ENCODE assay signal across 8 cellular contexts in genomic region chr2:189762229-189762550, GRCh38. TPM values are rescaled to one million over a fixed set of nuclear protein-coding genes. Genes with fewer than 3 reads are reported as not detected.
DNase-seq lines count a peak whose midpoint lies in the region; ATAC-seq and TF ChIP-seq lines count a peak whose summit lies in the region.

No MANE protein-coding gene starts in this region.

- H3K4me1 ChIP-seq in DND-41 (ENCODE audit: insufficient read depth, low read length) (peaks cover 24% of the 10 kb centered on the region), SJCRH30 (peaks cover 13% of the 10 kb centered on the region), esophagus squamous epithelium (peaks cover 5 to 21% (median 10%) of the 10 kb centered on the region in 3 donors), trophoblast cell (ENCODE audit: control insufficient read depth in 1 of 2, insufficient read depth in 2 of 2, low read length in 2 of 2) (no peaks in the 10 kb centered on the region)

- no peak overlapping the region for H2BK120ac ChIP-seq in trophoblast cell (ENCODE audit: insufficient read depth, low read length, poor library complexity)

- H3K79me2 ChIP-seq in DND-41 (ENCODE audit: insufficient read depth, low read length) = peaks cover 21% of the 10 kb centered on the region
- H3K79me2 ChIP-seq in trophoblast cell (ENCODE audit: control insufficient read depth, insufficient read depth, low read length, poor library complexity) = no peaks in the 10 kb centered on the region

- peak overlapping the region; percentile 70 to 74 for H3K4me3 ChIP-seq in DND-41 (ENCODE audit: low read depth in 1 of 2, low read length in 2 of 2)
- peak overlapping the region; percentile 92 for H3K4me3 ChIP-seq in SJCRH30
- peak overlapping the region; percentile 51 to 87 (median 80) for H3K4me3 ChIP-seq in esophagus squamous epithelium
- peak overlapping the region; percentile 81 for H3K4me3 ChIP-seq in trophoblast cell (ENCODE audit: low read depth, low read length)

- no peak overlapping the region for H3K14ac ChIP-seq in trophoblast cell (ENCODE audit: low read length)

- no peak overlapping the region for H3K23ac ChIP-seq in trophoblast cell (ENCODE audit: low read length)

- H4K91ac ChIP-seq in trophoblast cell (ENCODE audit: low read depth, low read length) = peak overlapping the region; percentile 21

- no peak for DNase-seq in DND-41
- DNase-seq in SJCRH30 = no peak
- DNase-seq in esophagus squamous epithelium (lab: John Stamatoyannopoulos, UW) = peak; percentile 32
- no peak for DNase-seq in trophoblast cell
- no peak for DNase-seq in posterior cingulate gyrus
- DNase-seq in A172 (ENCODE audit: low spot score) = no peak
- no peak for DNase-seq in NCI-H146 treated with DMSO at 0.1 percent for 48 hours (lab: John Stamatoyannopoulos, UW; ENCODE audit: unreplicated experiment)

- peaks cover 11% of the 10 kb centered on the region; the same call in 1 of the 2 replicates for H3K36me3 ChIP-seq in DND-41 (ENCODE audit: insufficient read depth, low read length)
- H3K36me3 ChIP-seq in SJCRH30 = peaks cover 10% of the 10 kb centered on the region
- peaks cover 0 to 27% (median 0%) of the 10 kb centered on the region in 3 donors for H3K36me3 ChIP-seq in esophagus squamous epithelium
- peaks cover 0 to 2% of the 10 kb centered on the region in 2 experiments for H3K36me3 ChIP-seq in trophoblast cell (ENCODE audit: control insufficient read depth in 1 of 2, insufficient read depth in 2 of 2, low read length in 2 of 2)

- H3K18ac ChIP-seq in trophoblast cell (ENCODE audit: low read length) = no peak overlapping the region

- no peak for TF ChIP-seq CTCF in DND-41 (IDR thresholded peaks at IDR 0.05; ENCODE audit: borderline replicate concordance, extremely low read depth, low read length, poor library complexity, severe bottlenecking)
- TF ChIP-seq CTCF in esophagus squamous epithelium (IDR thresholded peaks at IDR 0.05) = no peak

- peak overlapping the region; percentile 69 for H3K4me2 ChIP-seq in DND-41 (ENCODE audit: insufficient read depth, low read length)
- H3K4me2 ChIP-seq in trophoblast cell (ENCODE audit: low read length) = peak overlapping the region; percentile 90

- H3K4ac ChIP-seq in trophoblast cell (ENCODE audit: low read depth, low read length) = no peak overlapping the region

- ATAC-seq in DND-41 (ENCODE audit: insufficient read depth, low read depth) (peak; percentile 44; the same call in 2 of the 3 replicates), HG03159 (IDR thresholded peaks at IDR 0.05; ENCODE audit: unreplicated experiment) (no peak)

- H3K9ac ChIP-seq in DND-41 (ENCODE audit: low read depth, low read length) = peak overlapping the region; percentile 75
- peak overlapping the region; percentile 89 for H3K9ac ChIP-seq in trophoblast cell (ENCODE audit: low read length)

- no peaks in the 10 kb centered on the region for H3K27me3 ChIP-seq in DND-41 (ENCODE audit: insufficient read depth, low read length, poor library complexity)
- no peaks in the 10 kb centered on the region for H3K27me3 ChIP-seq in SJCRH30
- no peaks in the 10 kb centered on the region for H3K27me3 ChIP-seq in esophagus squamous epithelium
- H3K27me3 ChIP-seq in trophoblast cell (ENCODE audit: insufficient read depth, low read length) = no peaks in the 10 kb centered on the region

- no peak overlapping the region for H2AK5ac ChIP-seq in trophoblast cell (ENCODE audit: low read length)

- H4K20me1 ChIP-seq in DND-41 (ENCODE audit: insufficient read depth, low read length) = no peaks in the 10 kb centered on the region

- intact Hi-C loops in esophagus squamous epithelium (cut with DNase I) = no loop called here
- intact Hi-C loops in posterior cingulate gyrus (cut with DNase I) = loop anchor here (5.0 kb wide), 1 partner anchor 100 kb away; the partner anchor contains the start of gene ASNSD1

- H3K27ac ChIP-seq in DND-41 (ENCODE audit: low read length) = peak overlapping the region; percentile 90
- H3K27ac ChIP-seq in SJCRH30 = peak overlapping the region; percentile 59
- H3K27ac ChIP-seq in esophagus squamous epithelium = peak overlapping the region; percentile 67 to 95 (median 94)
- peak overlapping the region; percentile 67 for H3K27ac ChIP-seq in trophoblast cell (ENCODE audit: low read depth, low read length)

- H3K9me3 ChIP-seq in DND-41 (ENCODE audit: insufficient read depth, low read length, severe bottlenecking) (no peaks in the 10 kb centered on the region), SJCRH30 (replicated peaks) (no peaks in the 10 kb centered on the region), esophagus squamous epithelium (no peaks in the 10 kb centered on the region), trophoblast cell (ENCODE audit: insufficient read depth, low read depth, low read length) (no peaks in the 10 kb centered on the region)

- H2BK5ac ChIP-seq in trophoblast cell (ENCODE audit: low read depth, low read length, poor library complexity) = no peak overlapping the region

- H4K8ac ChIP-seq in trophoblast cell (ENCODE audit: low read depth, low read length) = peak overlapping the region; percentile 58

- no peak for TF ChIP-seq POLR2A in esophagus squamous epithelium (IDR thresholded peaks at IDR 0.05)

- H2AFZ ChIP-seq in DND-41 (ENCODE audit: low read depth, low read length) = peak overlapping the region; percentile 93
- H2AFZ ChIP-seq in trophoblast cell (ENCODE audit: insufficient read depth, low read length, poor library complexity) = peak overlapping the region; percentile 59

- peak overlapping the region; percentile 65 for H4K12ac ChIP-seq in trophoblast cell (ENCODE audit: low read depth, low read length)

- H3K79me1 ChIP-seq in trophoblast cell (ENCODE audit: low read length) = peaks cover 3% of the 10 kb centered on the region

- WGBS in esophagus squamous epithelium, 2 donors = 0 to 2% methylated on average over 4 to 7 of the region's 7 CpGs
- WGBS in trophoblast cell (ENCODE audit: extremely low coverage, insufficient coverage, insufficient read length) = no CpG with 5 or more reads among the region's 7 CpGs

- no peak overlapping the region for H2BK12ac ChIP-seq in trophoblast cell (ENCODE audit: low read length)

RNA-seq across cellular contexts. Expression of gene OSGEPL1, which starts 0.4 kb away (rescaled TPM):
- 53.3 and 56.1 TPM in 2 replicates for total RNA-seq in SJCRH30 (2014; rRNA removed; shearing (Covaris generic))
- total RNA-seq in esophagus squamous epithelium = 1 to 10 TPM; 2.8 to 8.7 (median 5.0) TPM
- polyA plus RNA-seq in trophoblast cell (2013) = 5.6 and 5.7 TPM in 2 replicates
- total RNA-seq in A172 (2014; rRNA removed; shearing (Covaris generic)) = 18.9 and 20.1 TPM in 2 replicates

RNA-seq across cellular contexts. Expression of gene ORMDL1, which starts 21.9 kb away (rescaled TPM):
- total RNA-seq in SJCRH30 (2014; rRNA removed; shearing (Covaris generic)) = 238 and 287 TPM in 2 replicates
- 10 to 100 TPM; 12.5 to 62.0 (median 38.7) TPM for total RNA-seq in esophagus squamous epithelium
- polyA plus RNA-seq in trophoblast cell (2013) = 57.5 and 59.4 TPM in 2 replicates
- total RNA-seq in A172 (2014; rRNA removed; shearing (Covaris generic)) = 128 and 137 TPM in 2 replicates

RNA-seq across cellular contexts. Expression of gene PMS1, which starts 22.1 kb away (rescaled TPM):
- 80.5 and 83.0 TPM in 2 replicates for total RNA-seq in SJCRH30 (2014; rRNA removed; shearing (Covaris generic))
- 10 to 100 TPM in 3 of 4 donors, 1 to 10 TPM in 1; 6.3 to 15.4 (median 13.2) TPM for total RNA-seq in esophagus squamous epithelium
- polyA plus RNA-seq in trophoblast cell (2013) = 10.2 and 10.3 TPM in 2 replicates
- 26.9 and 28.1 TPM in 2 replicates for total RNA-seq in A172 (2014; rRNA removed; shearing (Covaris generic))
